23 cellular contexts compared by ENCODE assay signal in the genomic region with DNA sequence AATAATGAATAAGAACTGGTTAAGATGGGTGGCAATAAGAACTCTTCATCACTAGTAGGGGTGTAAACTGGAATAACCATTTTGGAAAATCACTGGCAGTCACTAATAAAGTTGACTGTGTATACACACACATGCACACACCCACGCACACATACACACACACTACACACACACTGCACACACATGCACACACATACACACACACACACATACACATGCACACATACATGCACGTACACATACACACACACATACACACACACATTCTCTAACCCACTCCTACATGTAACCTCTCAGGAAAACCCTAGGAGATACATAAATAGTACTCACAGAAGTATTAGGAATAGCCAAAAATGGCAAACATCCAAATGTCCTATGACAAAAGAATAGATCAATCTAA.
A peak's percentile ranks its signal among the peaks of the same experiment; 100 is the strongest.
DNase-seq lines count a peak whose midpoint lies in the region; ATAC-seq, FAIRE-seq and TF ChIP-seq lines count a peak whose summit lies in the region.
"Had no signal": no experiment of that assay in that cellular context is flagged by ENCODE, and none has a peak within 500 bp of the region (broad histone marks: within the 10 kb centered on the region; RNA-seq: fewer than 3 reads in every experiment).

No MANE protein-coding gene starts in this region.

- ATAC-seq in GM18858 (IDR thresholded peaks at IDR 0.05; ENCODE audit: unreplicated experiment) = no peak
- ATAC-seq: A549, GM23338, HCT116 had no signal

- no peak for TF ChIP-seq CTCF in VCaP (conservative IDR thresholded peaks at IDR 0.05)
- TF ChIP-seq CTCF in type B pancreatic cell (conservative IDR thresholded peaks at IDR 0.05) = no peak

- H3K36me3 Mint-ChIP-seq in type B pancreatic cell = peaks cover 37% of the 10 kb centered on the region
- H3K36me3 Mint-ChIP-seq: CD14-positive monocyte; CD8-positive, alpha-beta memory T cell had no signal

- no peak for TF ChIP-seq POLR2A in GM12892 (IDR thresholded peaks at IDR 0.05; ENCODE audit: low read depth, low read length)

- no peak overlapping the region for H3K4me3 Mint-ChIP-seq in type B pancreatic cell
- H3K4me3 Mint-ChIP-seq: CD14-positive monocyte; CD4-positive, alpha-beta T cell; CD8-positive, alpha-beta memory T cell; GM23338; H9; HFFc6 had no signal

- peak; percentile 44 for FAIRE-seq in GM12892 (lab: Jason Lieb, UNC)
- no peak for FAIRE-seq in frontal cortex (lab: Jason Lieb, UNC)
- FAIRE-seq: A549 had no signal

- no peak for DNase-seq in GM12892 (ENCODE audit: insufficient read length)
- no peak for DNase-seq in type B pancreatic cell (ENCODE audit: extremely low spot score, unreplicated experiment)
- no peak for DNase-seq in frontal cortex (ENCODE audit: low spot score in 2 of 2)
- no peak for DNase-seq in COR-L47 (lab: John Stamatoyannopoulos, UW)
- DNase-seq: 8988T; ACHN; AML-193; BE2C; Calu3; CD4-positive, alpha-beta T cell; CD8-positive, alpha-beta memory T cell; DMS53; DMS79 treated with DMSO at 0.1 percent for 48 hours; GF-D8; H9; HFFc6 had no signal

- H3K9me3 Mint-ChIP-seq in type B pancreatic cell = peaks cover 7% of the 10 kb centered on the region

- H3K27me3 Mint-ChIP-seq in type B pancreatic cell = no peaks in the 10 kb centered on the region
- H3K27me3 Mint-ChIP-seq: CD4-positive, alpha-beta T cell had no signal

- H3K4me1 Mint-ChIP-seq in type B pancreatic cell (ENCODE audit: unreplicated experiment) = peaks cover 20% of the 10 kb centered on the region
- H3K4me1 Mint-ChIP-seq: CD14-positive monocyte; CD8-positive, alpha-beta memory T cell; GM23338; H9 had no signal

- H3K27ac ChIP-seq in VCaP = peak overlapping the region; percentile 58
- H3K27ac ChIP-seq: A549; BLaER1 treated with 17β-estradiol and CSF1 and Interleukin-3, amounts not matched to agents 10 nM and 100 nM had no signal

- H3K27ac Mint-ChIP-seq in type B pancreatic cell = peak overlapping the region; percentile 1
- H3K27ac Mint-ChIP-seq: CD14-positive monocyte; CD4-positive, alpha-beta T cell; CD8-positive, alpha-beta memory T cell; GM23338; H9; HFFc6 had no signal
